1 cellular context compared by ENCODE assay signal in genomic region chr6:28981833-28982475, GRCh38.
TF ChIP-seq lines count a peak whose summit lies in the region.

No MANE protein-coding gene starts in this region.

TF ChIP-seq in K562, 482 proteins besides CTCF, POLR2A, EP300 and RAD21 (continued from another document and continues in another):
- TF ChIP-seq, protein P1, sequence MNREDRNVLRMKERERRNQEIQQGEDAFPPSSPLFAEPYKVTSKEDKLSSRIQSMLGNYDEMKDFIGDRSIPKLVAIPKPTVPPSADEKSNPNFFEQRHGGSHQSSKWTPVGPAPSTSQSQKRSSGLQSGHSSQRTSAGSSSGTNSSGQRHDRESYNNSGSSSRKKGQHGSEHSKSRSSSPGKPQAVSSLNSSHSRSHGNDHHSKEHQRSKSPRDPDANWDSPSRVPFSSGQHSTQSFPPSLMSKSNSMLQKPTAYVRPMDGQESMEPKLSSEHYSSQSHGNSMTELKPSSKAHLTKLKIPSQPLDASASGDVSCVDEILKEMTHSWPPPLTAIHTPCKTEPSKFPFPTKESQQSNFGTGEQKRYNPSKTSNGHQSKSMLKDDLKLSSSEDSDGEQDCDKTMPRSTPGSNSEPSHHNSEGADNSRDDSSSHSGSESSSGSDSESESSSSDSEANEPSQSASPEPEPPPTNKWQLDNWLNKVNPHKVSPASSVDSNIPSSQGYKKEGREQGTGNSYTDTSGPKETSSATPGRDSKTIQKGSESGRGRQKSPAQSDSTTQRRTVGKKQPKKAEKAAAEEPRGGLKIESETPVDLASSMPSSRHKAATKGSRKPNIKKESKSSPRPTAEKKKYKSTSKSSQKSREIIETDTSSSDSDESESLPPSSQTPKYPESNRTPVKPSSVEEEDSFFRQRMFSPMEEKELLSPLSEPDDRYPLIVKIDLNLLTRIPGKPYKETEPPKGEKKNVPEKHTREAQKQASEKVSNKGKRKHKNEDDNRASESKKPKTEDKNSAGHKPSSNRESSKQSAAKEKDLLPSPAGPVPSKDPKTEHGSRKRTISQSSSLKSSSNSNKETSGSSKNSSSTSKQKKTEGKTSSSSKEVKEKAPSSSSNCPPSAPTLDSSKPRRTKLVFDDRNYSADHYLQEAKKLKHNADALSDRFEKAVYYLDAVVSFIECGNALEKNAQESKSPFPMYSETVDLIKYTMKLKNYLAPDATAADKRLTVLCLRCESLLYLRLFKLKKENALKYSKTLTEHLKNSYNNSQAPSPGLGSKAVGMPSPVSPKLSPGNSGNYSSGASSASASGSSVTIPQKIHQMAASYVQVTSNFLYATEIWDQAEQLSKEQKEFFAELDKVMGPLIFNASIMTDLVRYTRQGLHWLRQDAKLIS (CRISPR knock-in tag; IDR thresholded peaks at IDR 0.05) = no peak; the same call in none of the 2 replicates
- TF ChIP-seq ZBTB17 (CRISPR knock-in tag; IDR thresholded peaks at IDR 0.05) (no peak; the same call in 1 of the 2 replicates), ZNF551 (CRISPR knock-in tag; IDR thresholded peaks at IDR 0.05) (no peak), HNRNPK (IDR thresholded peaks at IDR 0.05; ENCODE audit: low read depth, low read length, poor library complexity, severe bottlenecking) (no peak), MTA1 (IDR thresholded peaks at IDR 0.05; ENCODE audit: borderline replicate concordance) (peak; percentile 88), CBX3 (IDR thresholded peaks at IDR 0.05; ENCODE audit: borderline replicate concordance in 1 of 2, low read length in 2 of 2) (0 out of 3 replicates have a peak, but pooled peaks of 1 of the 2 experiments have one; percentile 9), NUFIP1 (IDR thresholded peaks at IDR 0.05; ENCODE audit: partially characterized antibody) (no peak), CREM (IDR thresholded peaks at IDR 0.05; ENCODE audit: low read depth) (peak; percentile 65), SMAD3 (CRISPR knock-in tag; conservative IDR thresholded peaks at IDR 0.05) (peak; percentile 57; the same call in 1 of the 2 replicates), JUND (IDR thresholded peaks at IDR 0.05; ENCODE audit: borderline replicate concordance, low read depth, low read length) (peak; percentile 55), JUND (tag; IDR thresholded peaks at IDR 0.05; ENCODE audit: borderline replicate concordance, low read depth, low read length) (no peak; the same call in 2 of the 3 replicates), ZNF184 (CRISPR knock-in tag; IDR thresholded peaks at IDR 0.05) (no peak), ZNF175 (CRISPR knock-in tag; IDR thresholded peaks at IDR 0.05; ENCODE audit: low read depth) (no peak), POLR2AphosphoS2 (IDR thresholded peaks at IDR 0.05; ENCODE audit: low read length) (no peak), EZH2 (IDR thresholded peaks at IDR 0.05; ENCODE audit: borderline replicate concordance, low read depth, low read length) (no peak), ARHGAP35 (IDR thresholded peaks at IDR 0.05; ENCODE audit: partially characterized antibody) (no peak), RBFOX2 (IDR thresholded peaks at IDR 0.05; ENCODE audit: low read depth, low read length) (no peak), ZNF740 (CRISPR knock-in tag; IDR thresholded peaks at IDR 0.05) (no peak), ZNF740 (tag; IDR thresholded peaks at IDR 0.05) (no peak), ZNF695 (CRISPR knock-in tag; IDR thresholded peaks at IDR 0.05) (no peak), PHF8 (IDR thresholded peaks at IDR 0.05; ENCODE audit: borderline replicate concordance, low read length) (no peak), FOXA3 (CRISPR knock-in tag; conservative IDR thresholded peaks at IDR 0.05 in 1 of 2, IDR thresholded peaks at IDR 0.05 in 1 of 2) (peak; percentile 81 to 86; a peak in 3 of 4 replicates), ILF3 (IDR thresholded peaks at IDR 0.05; ENCODE audit: borderline replicate concordance) (peak; percentile 70; the same call in 1 of the 2 replicates), RBM25 (IDR thresholded peaks at IDR 0.05; ENCODE audit: low read depth, low read length, severe bottlenecking) (no peak), ZBTB7A (IDR thresholded peaks at IDR 0.05; ENCODE audit: borderline replicate concordance, control insufficient read depth, low read depth, low read length) (no peak), ID3 (CRISPR knock-in tag; IDR thresholded peaks at IDR 0.05) (no peak; the same call in 1 of the 2 replicates), ID3 (tag; IDR thresholded peaks at IDR 0.05) (peak; percentile 24; the same call in 1 of the 2 replicates), ZNF121 (CRISPR knock-in tag; conservative IDR thresholded peaks at IDR 0.05) (no peak), CCAR2 (IDR thresholded peaks at IDR 0.05; ENCODE audit: low read depth, low read length) (no peak), FIP1L1 (IDR thresholded peaks at IDR 0.05; ENCODE audit: low read depth, low read length, poor library complexity, severe bottlenecking) (no peak), ZNF347 (CRISPR knock-in tag; IDR thresholded peaks at IDR 0.05; ENCODE audit: low read depth) (0 out of 2 replicates have a peak, but pooled peaks have one; percentile 61), THRAP3 (IDR thresholded peaks at IDR 0.05; ENCODE audit: borderline replicate concordance) (no peak), VEZF1 (CRISPR knock-in tag; IDR thresholded peaks at IDR 0.05) (no peak), POLR2AphosphoS5 (IDR thresholded peaks at IDR 0.05; ENCODE audit: control insufficient read depth, insufficient read depth, low read depth, low read length) (no peak), ZNF253 (CRISPR knock-in tag; conservative IDR thresholded peaks at IDR 0.05) (no peak), ATF1 (CRISPR knock-in tag; IDR thresholded peaks at IDR 0.05) (no peak), ATF1 (tag; IDR thresholded peaks at IDR 0.05) (peak; percentile 83), USF1 (CRISPR knock-in tag; IDR thresholded peaks at IDR 0.05) (0 out of 2 replicates have a peak, but pooled peaks have one; percentile 23), FOS (IDR thresholded peaks at IDR 0.05; ENCODE audit: extremely low read depth, insufficient read length) (no peak), ARID3A (IDR thresholded peaks at IDR 0.05; ENCODE audit: borderline replicate concordance, low read depth, low read length) (peak; percentile 53; the same call in 1 of the 2 replicates), GABPB1 (CRISPR knock-in tag; IDR thresholded peaks at IDR 0.05) (peak; percentile 67; the same call in 1 of the 2 replicates), ZEB2 (IDR thresholded peaks at IDR 0.05) (no peak), TRIM28 (IDR thresholded peaks at IDR 0.05) (peak; percentile 35), HIVEP1 (CRISPR knock-in tag; IDR thresholded peaks at IDR 0.05) (no peak), ZBTB33 (CRISPR knock-in tag; IDR thresholded peaks at IDR 0.05) (peak; percentile 36; the same call in 1 of the 2 replicates), CCNT2 (IDR thresholded peaks at IDR 0.05; ENCODE audit: borderline replicate concordance, extremely low read depth, insufficient read length, low read depth, low read length) (no peak), PHB (CRISPR knock-in tag; IDR thresholded peaks at IDR 0.05) (no peak), DIDO1 (tag; IDR thresholded peaks at IDR 0.05; ENCODE audit: low read depth) (no peak), HOXB6 (CRISPR knock-in tag; IDR thresholded peaks at IDR 0.05; ENCODE audit: borderline replicate concordance) (peak; percentile 61; the same call in 1 of the 2 replicates), GATAD2A (IDR thresholded peaks at IDR 0.05) (no peak), NELFE (IDR thresholded peaks at IDR 0.05; ENCODE audit: insufficient read depth, insufficient read length) (no peak), CHD1 (IDR thresholded peaks at IDR 0.05; ENCODE audit: low read length) (peak; percentile 67)
- TF ChIP-seq, protein P2, sequence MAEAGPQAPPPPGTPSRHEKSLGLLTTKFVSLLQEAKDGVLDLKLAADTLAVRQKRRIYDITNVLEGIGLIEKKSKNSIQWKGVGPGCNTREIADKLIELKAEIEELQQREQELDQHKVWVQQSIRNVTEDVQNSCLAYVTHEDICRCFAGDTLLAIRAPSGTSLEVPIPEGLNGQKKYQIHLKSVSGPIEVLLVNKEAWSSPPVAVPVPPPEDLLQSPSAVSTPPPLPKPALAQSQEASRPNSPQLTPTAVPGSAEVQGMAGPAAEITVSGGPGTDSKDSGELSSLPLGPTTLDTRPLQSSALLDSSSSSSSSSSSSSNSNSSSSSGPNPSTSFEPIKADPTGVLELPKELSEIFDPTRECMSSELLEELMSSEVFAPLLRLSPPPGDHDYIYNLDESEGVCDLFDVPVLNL (CRISPR knock-in tag; IDR thresholded peaks at IDR 0.05; ENCODE audit: low read depth) = no peak
- TF ChIP-seq, protein P3, sequence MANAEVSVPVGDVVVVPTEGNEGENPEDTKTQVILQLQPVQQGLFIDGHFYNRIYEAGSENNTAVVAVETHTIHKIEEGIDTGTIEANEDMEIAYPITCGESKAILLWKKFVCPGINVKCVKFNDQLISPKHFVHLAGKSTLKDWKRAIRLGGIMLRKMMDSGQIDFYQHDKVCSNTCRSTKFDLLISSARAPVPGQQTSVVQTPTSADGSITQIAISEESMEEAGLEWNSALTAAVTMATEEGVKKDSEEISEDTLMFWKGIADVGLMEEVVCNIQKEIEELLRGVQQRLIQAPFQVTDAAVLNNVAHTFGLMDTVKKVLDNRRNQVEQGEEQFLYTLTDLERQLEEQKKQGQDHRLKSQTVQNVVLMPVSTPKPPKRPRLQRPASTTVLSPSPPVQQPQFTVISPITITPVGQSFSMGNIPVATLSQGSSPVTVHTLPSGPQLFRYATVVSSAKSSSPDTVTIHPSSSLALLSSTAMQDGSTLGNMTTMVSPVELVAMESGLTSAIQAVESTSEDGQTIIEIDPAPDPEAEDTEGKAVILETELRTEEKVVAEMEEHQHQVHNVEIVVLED (CRISPR knock-in tag; IDR thresholded peaks at IDR 0.05) = no peak
- TF ChIP-seq, protein P4, sequence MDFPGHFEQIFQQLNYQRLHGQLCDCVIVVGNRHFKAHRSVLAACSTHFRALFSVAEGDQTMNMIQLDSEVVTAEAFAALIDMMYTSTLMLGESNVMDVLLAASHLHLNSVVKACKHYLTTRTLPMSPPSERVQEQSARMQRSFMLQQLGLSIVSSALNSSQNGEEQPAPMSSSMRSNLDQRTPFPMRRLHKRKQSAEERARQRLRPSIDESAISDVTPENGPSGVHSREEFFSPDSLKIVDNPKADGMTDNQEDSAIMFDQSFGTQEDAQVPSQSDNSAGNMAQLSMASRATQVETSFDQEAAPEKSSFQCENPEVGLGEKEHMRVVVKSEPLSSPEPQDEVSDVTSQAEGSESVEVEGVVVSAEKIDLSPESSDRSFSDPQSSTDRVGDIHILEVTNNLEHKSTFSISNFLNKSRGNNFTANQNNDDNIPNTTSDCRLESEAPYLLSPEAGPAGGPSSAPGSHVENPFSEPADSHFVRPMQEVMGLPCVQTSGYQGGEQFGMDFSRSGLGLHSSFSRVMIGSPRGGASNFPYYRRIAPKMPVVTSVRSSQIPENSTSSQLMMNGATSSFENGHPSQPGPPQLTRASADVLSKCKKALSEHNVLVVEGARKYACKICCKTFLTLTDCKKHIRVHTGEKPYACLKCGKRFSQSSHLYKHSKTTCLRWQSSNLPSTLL (IDR thresholded peaks at IDR 0.05) = peak; percentile 87
